ENCODE assay signal across 12 cellular contexts in genomic region chr9:120735415-120736126, GRCh38. TPM values are rescaled to one million over a fixed set of nuclear protein-coding genes. Genes with fewer than 3 reads are reported as not detected.
A peak's percentile ranks its signal among the peaks of the same experiment; 100 is the strongest.
DNase-seq lines count a peak whose midpoint lies in the region; ATAC-seq, FAIRE-seq and TF ChIP-seq lines count a peak whose summit lies in the region.
"Had no signal": no experiment of that assay in that cellular context is flagged by ENCODE, and none has a peak within 500 bp of the region (broad histone marks: within the 10 kb centered on the region; RNA-seq: fewer than 3 reads in every experiment).

No MANE protein-coding gene starts in this region.

- H3K9ac ChIP-seq in GM12878 (ENCODE audit: control insufficient read depth, insufficient read depth, low read length): no peak overlapping the region

- peaks cover 7% of the 10 kb centered on the region for H3K4me1 ChIP-seq in GM12878 (ENCODE audit: control insufficient read depth, insufficient read depth, low read length)
- no peaks in the 10 kb centered on the region for H3K4me1 ChIP-seq in aorta (ENCODE audit: control insufficient read depth in 1 of 2, insufficient read depth in 2 of 2, low read length in 2 of 2)

- RAD21 ChIA-PET in GM12878 (lab: Charles Lee; ENCODE audit: unreplicated experiment): no interaction called here

- in situ Hi-C loops in GM12878 (cut with MboI): no loop called here

- TF ChIP-seq POLR2A in GM12878 (IDR thresholded peaks at IDR 0.05; ENCODE audit: low read depth, low read length): no peak

- no peaks in the 10 kb centered on the region for H3K9me3 ChIP-seq in GM12878 (replicated peaks; ENCODE audit: control insufficient read depth, insufficient read depth, low read length)
- no peaks in the 10 kb centered on the region for H3K9me3 ChIP-seq in aorta (ENCODE audit: control insufficient read depth, low read length)
- H3K9me3 ChIP-seq in WERI-Rb-1 (ENCODE audit: severe bottlenecking): peaks cover 4% of the 10 kb centered on the region

- TF ChIP-seq RAD21 in GM12878 (IDR thresholded peaks at IDR 0.05; ENCODE audit: insufficient read depth, low read depth, low read length): no peak

- no peaks in the 10 kb centered on the region for H4K20me1 ChIP-seq in GM12878 (ENCODE audit: control insufficient read depth, insufficient read depth)

- H2AFZ ChIP-seq in GM12878 (ENCODE audit: control insufficient read depth, low read depth, low read length): peak overlapping the region; percentile 17

- H3K4me2 ChIP-seq in GM12878 (ENCODE audit: control insufficient read depth, insufficient read depth): no peak overlapping the region

- DNase-seq in NK-92 treated with Interleukin-12 subunit alpha and Interleukin-12 subunit beta, amount 100 ng/mL, for 24 hours (lab: John Stamatoyannopoulos, UW): peak; percentile 7
- DNase-seq in NK-92 (lab: John Stamatoyannopoulos, UW; ENCODE audit: unreplicated experiment): no peak
- no peak for DNase-seq in GM12878 (ENCODE audit: low read depth, low spot score)
- DNase-seq in left lobe of liver (ENCODE audit: low spot score): peak; percentile 85
- no peak for DNase-seq in aorta
- DNase-seq in WERI-Rb-1: no peak
- no peak for DNase-seq in activated T-cell treated with anti-CD3 and anti-CD28 coated beads, Interleukin-2, amount 50 U/mL, for 48 hours
- no peak for DNase-seq in amygdala (lab: John Stamatoyannopoulos, UW)
- DNase-seq: NCI-H187, occipital lobe, T-helper 1 cell had no signal

- SMC1A ChIA-PET in GM12878 (lab: Charles Lee; ENCODE audit: uncharacterized antibody, unreplicated experiment): interaction anchor here (0.9 to 1.4 kb wide), 2 partner anchors 217 to 376 kb away, joined by 3 read pairs; no protein-coding TSS in a partner anchor

- ATAC-seq in GM12878 (peak; percentile 34; the same call in 1 of the 3 replicates), left lobe of liver (peak; percentile 46), aorta (ENCODE audit: low FRiP score) (peak; percentile 24)

- no peak for FAIRE-seq in GM12878 (lab: Jason Lieb, UNC)

- WGBS in GM12878 (ENCODE audit: insufficient coverage, insufficient replicate concordance, low lambda C conversion rate, missing lambda C conversion rate): 79% methylated on average over 3 of the region's 3 CpGs
- WGBS in aorta, 2 donors: 59 to 62% methylated on average over 3 of the region's 3 CpGs

- TF ChIP-seq CTCF in GM12878 (IDR thresholded peaks at IDR 0.05 in 2 of 3, conservative IDR thresholded peaks at IDR 0.05 in 1 of 3; ENCODE audit: control insufficient read depth in 2 of 3, extremely low read depth in 1 of 3, insufficient read depth in 1 of 3, low read depth in 3 of 3, low read length in 3 of 3) (no peak), WERI-Rb-1 (IDR thresholded peaks at IDR 0.05; ENCODE audit: low read depth, low read length) (no peak)

- intact Hi-C loops in GM12878 (cut with micrococcal nuclease; ENCODE audit: unreplicated experiment): no loop called here
- intact Hi-C loops in aorta (cut with DNase I): no loop called here

- H3K27me3 ChIP-seq in GM12878 (replicated peaks in 1 of 2; ENCODE audit: control insufficient read depth in 2 of 2, insufficient read depth in 2 of 2, low read length in 1 of 2) (no peaks in the 10 kb centered on the region), aorta (ENCODE audit: control insufficient read depth in 1 of 2, insufficient read depth in 2 of 2, low read length in 1 of 2) (no peaks in the 10 kb centered on the region), WERI-Rb-1 (ENCODE audit: insufficient read depth, low read depth, severe bottlenecking) (no peaks in the 10 kb centered on the region)

- no peak overlapping the region for H3K4me3 ChIP-seq in GM12878
- no peak overlapping the region for H3K4me3 ChIP-seq in aorta (ENCODE audit: low read length in 2 of 2)
- no peak overlapping the region for H3K4me3 ChIP-seq in WERI-Rb-1 (ENCODE audit: low read depth, low read length)

- H3K79me2 ChIP-seq in GM12878 (ENCODE audit: control insufficient read depth, insufficient read depth, low read length): no peaks in the 10 kb centered on the region

- POLR2A ChIA-PET in GM12878 (lab: Charles Lee): interaction anchor here (0.5 kb wide), 2 partner anchors 26 to 39 kb away, joined by 3 to 4 read pairs; no protein-coding TSS in a partner anchor

- H3K36me3 ChIP-seq in GM12878 (ENCODE audit: control insufficient read depth in 2 of 2, insufficient read depth in 2 of 2, low read length in 1 of 2) (no peaks in the 10 kb centered on the region), aorta (ENCODE audit: control insufficient read depth in 1 of 2, insufficient read depth in 2 of 2, low read length in 1 of 2) (no peaks in the 10 kb centered on the region), WERI-Rb-1 (no peaks in the 10 kb centered on the region)

- BruUV-seq in GM12878 (replicated peaks; lab: Mats Ljungman, UMichigan): no TSS peak

- CTCF ChIA-PET in GM12878 (lab: Yijun Ruan, JAX): interaction anchor here (0.8 to 1.4 kb wide), 5 partner anchors 20 to 325 kb away, joined by 3 to 5 read pairs (median 3); no protein-coding TSS in a partner anchor

- H3K27ac ChIP-seq in GM12878 (ENCODE audit: control insufficient read depth, insufficient read depth) (no peak overlapping the region), aorta (ENCODE audit: low read depth in 1 of 2, low read length in 2 of 2) (peak overlapping the region in 1 of 2 donors; percentile 80), WERI-Rb-1 (no peak overlapping the region)
- H3K27ac ChIP-seq: 22Rv1 had no signal

- no peak for TF ChIP-seq EP300 in GM12878 (IDR thresholded peaks at IDR 0.05; ENCODE audit: borderline replicate concordance in 1 of 2, control insufficient read depth in 1 of 2, low read depth in 2 of 2, low read length in 2 of 2)

TF ChIP-seq in GM12878, 131 proteins besides CTCF, POLR2A, EP300 and RAD21:
- 0 out of 2 replicates have a peak, but pooled peaks have one; percentile 23 for TF ChIP-seq SPI1 (IDR thresholded peaks at IDR 0.05; ENCODE audit: borderline replicate concordance, insufficient read depth, low read depth, low read length)
- TF ChIP-seq, protein P1, sequence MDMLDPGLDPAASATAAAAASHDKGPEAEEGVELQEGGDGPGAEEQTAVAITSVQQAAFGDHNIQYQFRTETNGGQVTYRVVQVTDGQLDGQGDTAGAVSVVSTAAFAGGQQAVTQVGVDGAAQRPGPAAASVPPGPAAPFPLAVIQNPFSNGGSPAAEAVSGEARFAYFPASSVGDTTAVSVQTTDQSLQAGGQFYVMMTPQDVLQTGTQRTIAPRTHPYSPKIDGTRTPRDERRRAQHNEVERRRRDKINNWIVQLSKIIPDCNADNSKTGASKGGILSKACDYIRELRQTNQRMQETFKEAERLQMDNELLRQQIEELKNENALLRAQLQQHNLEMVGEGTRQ (IDR thresholded peaks at IDR 0.05; ENCODE audit: borderline replicate concordance, low read depth, low read length): no peak
- TF ChIP-seq YBX1 (IDR thresholded peaks at IDR 0.05): no peak
- TF ChIP-seq ZNF274 (IDR thresholded peaks at IDR 0.05; ENCODE audit: insufficient read depth, insufficient read length): no peak
- no peak for TF ChIP-seq POLR2AphosphoS2 (IDR thresholded peaks at IDR 0.05; ENCODE audit: low read depth, low read length)

RNA-seq across cellular contexts. Expression of gene MEGF9, which starts 21.3 kb away (rescaled TPM):
- total RNA-seq in GM12878 (2013; cell fraction: nucleolus; rRNA removed): 0.44 and 0.64 TPM in 2 replicates
- total RNA-seq in GM12878 (2014; rRNA removed): 3.0 and 3.7 TPM in 2 replicates
- total RNA-seq in GM12878 (2014; rRNA removed; fragmentation: Illumina TruSeq; extraction: Trizol): 4.0 TPM in 2 replicates
- 3.8 and 4.3 TPM in 2 replicates for total RNA-seq in GM12878 (2021)
- 1.1 TPM for polyA plus RNA-seq in GM12878 (2011; ENCODE audit: low read depth)
- polyA plus RNA-seq in GM12878 (2011; rRNA removed): 0.71 and 0.84 TPM in 2 replicates
- 0.43 and 0.52 TPM in 2 replicates for polyA plus RNA-seq in GM12878 (2011; cell fraction: cytosol; rRNA removed)
- 0.13 and 0.32 TPM in 2 replicates for polyA plus RNA-seq in GM12878 (2011; cell fraction: nucleus; rRNA removed)
- 1.7 and 2.3 TPM in 2 replicates for polyA plus RNA-seq in GM12878 (2012)
- 5.1 and 5.2 TPM in 2 replicates for polyA plus RNA-seq in GM12878 (2014; fragmentation: Illumina TruSeq; extraction: Trizol)
- polyA plus RNA-seq in GM12878 (2014; fragmentation: Nextera tagmentation; extraction: Ambion mirVana): 1 to 10 TPM; 1.4 to 1.6 TPM
- polyA plus RNA-seq in GM12878 (2014; rRNA removed): 2.5 and 2.8 TPM in 2 replicates
- polyA plus RNA-seq in GM12878 (2016; fragmentation: Nextera tagmentation; extraction: Ambion mirVana): 1 to 10 TPM; 1.8 to 2.4 TPM
- polyA minus RNA-seq in GM12878 (2011; rRNA and poly(A)+ RNA removed): 0.66 and 0.72 TPM in 2 replicates
- 0.27 and 0.62 TPM in 2 replicates for polyA minus RNA-seq in GM12878 (2011; cell fraction: cytosol; rRNA and poly(A)+ RNA removed)
- 0.12 and 0.57 TPM in 2 replicates for polyA minus RNA-seq in GM12878 (2011; cell fraction: nucleus; rRNA and poly(A)+ RNA removed)
- total RNA-seq in left lobe of liver: 26.4 TPM
- 10 to 100 TPM; 15.7 to 21.5 TPM for total RNA-seq in aorta
- 1 to 10 TPM; 5.9 to 8.3 TPM for polyA plus RNA-seq in aorta

RNA-seq across cellular contexts. Expression of gene FBXW2, which starts 57.6 kb away (rescaled TPM):
- 49.0 and 55.4 TPM in 2 replicates for total RNA-seq in GM12878 (2013; cell fraction: nucleolus; rRNA removed)
- total RNA-seq in GM12878 (2014; rRNA removed): 20.8 and 24.0 TPM in 2 replicates
- total RNA-seq in GM12878 (2014; rRNA removed; fragmentation: Illumina TruSeq; extraction: Trizol): 23.8 and 28.0 TPM in 2 replicates
- total RNA-seq in GM12878 (2021): 55.0 and 56.9 TPM in 2 replicates
- polyA plus RNA-seq in GM12878 (2011; ENCODE audit: low read depth): 8.7 TPM
- polyA plus RNA-seq in GM12878 (2011; rRNA removed): 52.4 and 62.0 TPM in 2 replicates
- polyA plus RNA-seq in GM12878 (2011; cell fraction: cytosol; rRNA removed): 34.4 and 35.7 TPM in 2 replicates
- polyA plus RNA-seq in GM12878 (2011; cell fraction: nucleus; rRNA removed): 22.6 and 28.6 TPM in 2 replicates
- 17.5 and 17.6 TPM in 2 replicates for polyA plus RNA-seq in GM12878 (2012)
- 38.7 and 45.2 TPM in 2 replicates for polyA plus RNA-seq in GM12878 (2014; fragmentation: Illumina TruSeq; extraction: Trizol)
- 1 to 10 TPM; 2.9 to 3.0 TPM for polyA plus RNA-seq in GM12878 (2014; fragmentation: Nextera tagmentation; extraction: Ambion mirVana)
- polyA plus RNA-seq in GM12878 (2014; rRNA removed): 41.4 and 43.7 TPM in 2 replicates
- polyA plus RNA-seq in GM12878 (2016; fragmentation: Nextera tagmentation; extraction: Ambion mirVana): 10 to 100 TPM; 39.4 to 42.1 TPM
- polyA minus RNA-seq in GM12878 (2011; rRNA and poly(A)+ RNA removed): 43.9 and 62.9 TPM in 2 replicates
- polyA minus RNA-seq in GM12878 (2011; cell fraction: cytosol; rRNA and poly(A)+ RNA removed): 13.4 and 18.0 TPM in 2 replicates
- polyA minus RNA-seq in GM12878 (2011; cell fraction: nucleus; rRNA and poly(A)+ RNA removed): 18.5 and 34.7 TPM in 2 replicates
- 46.2 TPM for total RNA-seq in left lobe of liver
- total RNA-seq in aorta: 10 to 100 TPM; 72.1 to 74.0 TPM
- 10 to 100 TPM; 23.4 to 29.8 TPM for polyA plus RNA-seq in aorta

Comparison
In these comparisons a context has a peak if more than half of its experiments do, and no peak if none do; other contexts are left out.
1. DNase-seq: peak in NK-92 treated with Interleukin-12 subunit alpha and Interleukin-12 subunit beta, amount 100 ng/mL, for 24 hours (single experiment) and left lobe of liver (single experiment); none in NK-92 (single experiment), GM12878 (single experiment), aorta (0 of 2), WERI-Rb-1 (single experiment), activated T-cell treated with anti-CD3 and anti-CD28 coated beads, Interleukin-2, amount 50 U/mL, for 48 hours (0 of 2) and amygdala (0 of 56).
2. Peak in every context shown above with its lines, with median percentiles within 50 percentile points of each other: ATAC-seq.